Comparison of ENCODE assay signal across 8 cellular contexts in genomic region chr1:21270086-21270689, GRCh38. TPM values are rescaled to one million over a fixed set of nuclear protein-coding genes. Genes with fewer than 3 reads are reported as not detected.
DNase-seq lines count a peak whose midpoint lies in the region; TF ChIP-seq lines count a peak whose summit lies in the region.

No MANE protein-coding gene starts in this region.

- H3K4me3 ChIP-seq in CD8-positive, alpha-beta memory T cell (ENCODE audit: low read length) = no peak overlapping the region
- H3K4me3 ChIP-seq in SU-DHL-6 (ENCODE audit: insufficient read depth, low read length, poor library complexity, severe bottlenecking) (no peak overlapping the region), hepatocyte (no peak overlapping the region)

- H3K4me3 Mint-ChIP-seq in CD8-positive, alpha-beta memory T cell = peak overlapping the region in 1 of 7 donors; percentile 70
- H3K4me3 Mint-ChIP-seq in HFFc6 = no peak overlapping the region
- H3K4me3 Mint-ChIP-seq in activated naive CD8-positive, alpha-beta T cell treated with anti-CD3 and anti-CD28 coated beads for 36 hours = no peak overlapping the region

- peaks cover 29% of the 10 kb centered on the region for H3K36me3 ChIP-seq in CD8-positive, alpha-beta memory T cell (ENCODE audit: insufficient read depth, low read length)
- 0 out of 2 replicates have a peak, but pooled peaks cover 3% of the 10 kb centered on the region for H3K36me3 ChIP-seq in SU-DHL-6 (ENCODE audit: low read length)
- no peaks in the 10 kb centered on the region for H3K36me3 ChIP-seq in hepatocyte (replicated peaks; ENCODE audit: insufficient read depth, low read depth)

- no peaks in the 10 kb centered on the region for H3K9me3 ChIP-seq in CD8-positive, alpha-beta memory T cell (ENCODE audit: low read length)
- no peaks in the 10 kb centered on the region for H3K9me3 ChIP-seq in SU-DHL-6 (ENCODE audit: insufficient read depth, low read length)
- no peaks in the 10 kb centered on the region for H3K9me3 ChIP-seq in hepatocyte (ENCODE audit: low read depth)

- peaks cover 9 to 39% (median 31%) of the 10 kb centered on the region in 3 donors for H3K4me1 Mint-ChIP-seq in CD8-positive, alpha-beta memory T cell
- H3K4me1 Mint-ChIP-seq in HFFc6 (ENCODE audit: low read depth) = peaks cover 10% of the 10 kb centered on the region; the same call in 1 of the 2 replicates
- H3K4me1 Mint-ChIP-seq in activated naive CD8-positive, alpha-beta T cell treated with anti-CD3 and anti-CD28 coated beads for 36 hours = peaks cover 19% of the 10 kb centered on the region

- H3K79me2 ChIP-seq in SU-DHL-6 (ENCODE audit: insufficient read depth, low read length) (no peaks in the 10 kb centered on the region), hepatocyte (peaks cover 18% of the 10 kb centered on the region)

- no peak overlapping the region for H3K9ac ChIP-seq in SU-DHL-6 (ENCODE audit: low read length)

- H3K27me3 ChIP-seq in CD8-positive, alpha-beta memory T cell (ENCODE audit: insufficient read depth, low read length, poor library complexity, severe bottlenecking) = no peaks in the 10 kb centered on the region
- no peaks in the 10 kb centered on the region for H3K27me3 ChIP-seq in SU-DHL-6 (ENCODE audit: low read length)
- no peaks in the 10 kb centered on the region for H3K27me3 ChIP-seq in hepatocyte

- peaks cover 14 to 87% (median 24%) of the 10 kb centered on the region in 3 donors for H3K36me3 Mint-ChIP-seq in CD8-positive, alpha-beta memory T cell
- peaks cover 27% of the 10 kb centered on the region for H3K36me3 Mint-ChIP-seq in HFFc6 (ENCODE audit: low read depth)
- peaks cover 54% of the 10 kb centered on the region for H3K36me3 Mint-ChIP-seq in activated naive CD8-positive, alpha-beta T cell treated with anti-CD3 and anti-CD28 coated beads for 36 hours

- peak overlapping the region; percentile 19 to 94 (median 71) for H3K27ac Mint-ChIP-seq in CD8-positive, alpha-beta memory T cell
- H3K27ac Mint-ChIP-seq in HFFc6 = no peak overlapping the region; the same call in 1 of the 2 replicates
- H3K27ac Mint-ChIP-seq in activated naive CD8-positive, alpha-beta T cell treated with anti-CD3 and anti-CD28 coated beads for 36 hours = peak overlapping the region; percentile 12

- POLR2A ChIA-PET in CD8-positive, alpha-beta memory T cell (lab: Charles Lee) = interaction anchor here (0.5 to 1.4 kb wide), 7 partner anchors 10 to 84 kb away, joined by 3 to 6 read pairs (median 3); no protein-coding TSS in a partner anchor

- no peaks in the 10 kb centered on the region for H3F3A ChIP-seq in SU-DHL-6 (ENCODE audit: insufficient read depth)

- H3K9me2 ChIP-seq in SU-DHL-6 (replicated peaks; ENCODE audit: insufficient read depth, low read length) (no peaks in the 10 kb centered on the region), hepatocyte (replicated peaks; ENCODE audit: insufficient read depth) (no peaks in the 10 kb centered on the region)

- CTCF ChIA-PET in CD8-positive, alpha-beta memory T cell (lab: Charles Lee) = interaction anchor here (0.6 to 7.2 kb wide), 37 partner anchors 8 to 1199 kb away, joined by 3 to 76 read pairs (median 5); no protein-coding TSS in a partner anchor

- H4K20me1 ChIP-seq in SU-DHL-6 (ENCODE audit: low read depth, low read length) (no peaks in the 10 kb centered on the region), hepatocyte (ENCODE audit: insufficient read depth, poor library complexity, severe bottlenecking) (no peaks in the 10 kb centered on the region)

- no peak overlapping the region for H3K27ac ChIP-seq in CD8-positive, alpha-beta memory T cell (ENCODE audit: low read depth, low read length)
- H3K27ac ChIP-seq in SU-DHL-6 (ENCODE audit: low read depth, low read length) = no peak overlapping the region
- H3K27ac ChIP-seq in hepatocyte = peak overlapping the region; percentile 83

- peaks cover 19% of the 10 kb centered on the region for H3K4me1 ChIP-seq in CD8-positive, alpha-beta memory T cell (ENCODE audit: insufficient read depth, low read length)
- H3K4me1 ChIP-seq in hepatocyte (ENCODE audit: insufficient read depth) = peaks cover 30% of the 10 kb centered on the region

- H3K9me3 Mint-ChIP-seq in CD8-positive, alpha-beta memory T cell = no peaks in the 10 kb centered on the region
- H3K9me3 Mint-ChIP-seq in HFFc6 = no peaks in the 10 kb centered on the region
- no peaks in the 10 kb centered on the region for H3K9me3 Mint-ChIP-seq in activated naive CD8-positive, alpha-beta T cell treated with anti-CD3 and anti-CD28 coated beads for 36 hours

- H3K4me2 ChIP-seq in SU-DHL-6 (ENCODE audit: low read depth, low read length, poor library complexity, severe bottlenecking) = no peak overlapping the region
- H3K4me2 ChIP-seq in hepatocyte = no peak overlapping the region

- WGBS in hepatocyte (ENCODE audit: low lambda C conversion rate, missing lambda C conversion rate) = 72% methylated on average over 9 of the region's 9 CpGs

- TF ChIP-seq CTCF in HFFc6 (IDR thresholded peaks at IDR 0.05) = peak; percentile 97
- peak; percentile 88 for TF ChIP-seq CTCF in SU-DHL-6 (IDR thresholded peaks at IDR 0.05; ENCODE audit: insufficient read depth, low read length, poor library complexity, severe bottlenecking)
- peak; percentile 62 for TF ChIP-seq CTCF in hepatocyte (IDR thresholded peaks at IDR 0.05; ENCODE audit: poor library complexity)

- H2AFZ ChIP-seq in SU-DHL-6 (ENCODE audit: low read depth, low read length, severe bottlenecking) (no peak overlapping the region), hepatocyte (no peak overlapping the region)

- H3K27me3 Mint-ChIP-seq in CD8-positive, alpha-beta memory T cell = no peaks in the 10 kb centered on the region
- H3K27me3 Mint-ChIP-seq in HFFc6 (ENCODE audit: insufficient read depth) = no peaks in the 10 kb centered on the region; the same call in none of the 2 replicates
- no peaks in the 10 kb centered on the region for H3K27me3 Mint-ChIP-seq in activated naive CD8-positive, alpha-beta T cell treated with anti-CD3 and anti-CD28 coated beads for 36 hours

- peak; percentile 65 to 84 (median 73) for DNase-seq in CD8-positive, alpha-beta memory T cell
- peak; percentile 51 for DNase-seq in HFFc6
- peak; percentile 78 for DNase-seq in activated naive CD8-positive, alpha-beta T cell treated with anti-CD3 and anti-CD28 coated beads for 36 hours
- peak; percentile 75 for DNase-seq in hepatocyte (ENCODE audit: low spot score)
- DNase-seq in stimulated activated CD4-positive, alpha-beta T cell treated with anti-CD3 and anti-CD28 coated beads, Interleukin-15, amount 100 ng/mL, for 48 hours (ENCODE audit: low read depth in 2 of 2) = peak; percentile 68 to 83
- DNase-seq in NCI-H345 treated with DMSO at 0.1 percent for 48 hours (lab: John Stamatoyannopoulos, UW; ENCODE audit: unreplicated experiment) = no peak
- no peak for DNase-seq in NCI-H774 (lab: John Stamatoyannopoulos, UW)

RNA-seq across cellular contexts. Expression of gene ECE1, which starts 20.1 kb away (rescaled TPM):
- total RNA-seq in CD8-positive, alpha-beta memory T cell = 10 to 100 TPM; 78.2 to 88.4 TPM
- polyA plus RNA-seq in CD8-positive, alpha-beta memory T cell = 41.5 TPM
- total RNA-seq in HFFc6 (2021; fragmentation: NEBNext Ultra II Directional; extraction: Animal tissue kit (Norgen Biotek cat#: 25700)) = 100 to 1,000 TPM; 116 to 134 (median 124) TPM
- total RNA-seq in activated naive CD8-positive, alpha-beta T cell treated with anti-CD3 and anti-CD28 coated beads for 36 hours = 100 to 1,000 TPM in 1 of 2 experiments, 10 to 100 TPM in 1; 95.6 to 101 TPM
- 35.1 and 60.8 TPM in 2 replicates for total RNA-seq in hepatocyte
- 84.4 and 90.6 TPM in 2 replicates for polyA plus RNA-seq in hepatocyte

Comparison
In these comparisons a context has a peak if more than half of its experiments do, and no peak if none do; other contexts are left out.
1. DNase-seq: peak in CD8-positive, alpha-beta memory T cell (5 of 5), HFFc6 (single experiment), activated naive CD8-positive, alpha-beta T cell treated with anti-CD3 and anti-CD28 coated beads for 36 hours (single experiment), hepatocyte (single experiment) and stimulated activated CD4-positive, alpha-beta T cell treated with anti-CD3 and anti-CD28 coated beads, Interleukin-15, amount 100 ng/mL, for 48 hours (2 of 2); none in NCI-H345 treated with DMSO at 0.1 percent for 48 hours (single experiment) and NCI-H774 (single experiment).
2. Peak in every context shown above with its lines, with median percentiles within 50 percentile points of each other: CTCF ChIP-seq.